In genomic region chr4:7179158-7179557, GRCh38 we compare ENCODE assay signal across 26 cellular contexts. TPM values are rescaled to one million over a fixed set of nuclear protein-coding genes. Genes with fewer than 3 reads are reported as not detected.
"Had no signal": no experiment of that assay in that cellular context is flagged by ENCODE, and none has a peak within 500 bp of the region (broad histone marks: within the 10 kb centered on the region; RNA-seq: fewer than 3 reads in every experiment).

No MANE protein-coding gene starts in this region.

- H3K4me1 ChIP-seq: colonic mucosa, esophagus muscularis mucosa, esophagus squamous epithelium, foreskin keratinocyte, gastrocnemius medialis, gastroesophageal sphincter, heart left ventricle, heart right ventricle had no signal

- H3K27me3 ChIP-seq: colonic mucosa, dorsolateral prefrontal cortex, esophagus muscularis mucosa, esophagus squamous epithelium, gastrocnemius medialis, gastroesophageal sphincter, heart left ventricle, heart right ventricle had no signal

- H3K4me3 ChIP-seq: colonic mucosa, coronary artery, dorsolateral prefrontal cortex, esophagus muscularis mucosa, esophagus squamous epithelium, gastroesophageal sphincter, heart left ventricle, heart right ventricle had no signal

- H3K27ac ChIP-seq: colonic mucosa, coronary artery, dorsolateral prefrontal cortex, epithelial cell of prostate, esophagus muscularis mucosa, esophagus squamous epithelium, foreskin keratinocyte, gastrocnemius medialis, gastroesophageal sphincter, heart left ventricle, heart right ventricle had no signal

- ATAC-seq: effector memory CD8-positive, alpha-beta T cell; esophagus mucosa; foreskin keratinocyte; gastrocnemius medialis; gastroesophageal sphincter; heart left ventricle; heart right ventricle had no signal

- H3K4me3 Mint-ChIP-seq: dendritic cell treated with granulocyte-macrophage colony-stimulating factor and Interleukin-4, amounts not matched to agents 40 ng/mL and 50 ng/mL, for 4 days; effector memory CD8-positive, alpha-beta T cell had no signal

- H3K9me3 ChIP-seq: colonic mucosa had no signal

- H3K36me3 ChIP-seq: colonic mucosa, esophagus muscularis mucosa, esophagus squamous epithelium, gastrocnemius medialis, gastroesophageal sphincter, heart left ventricle, heart right ventricle had no signal

- FAIRE-seq: colon, endometrium, endothelial cell of umbilical vein had no signal

- H3K27ac Mint-ChIP-seq: dendritic cell treated with granulocyte-macrophage colony-stimulating factor and Interleukin-4, amounts not matched to agents 40 ng/mL and 50 ng/mL, for 4 days; effector memory CD8-positive, alpha-beta T cell had no signal

- DNase-seq: colonic mucosa; cortex of kidney; dermis blood vessel endothelial cell; dorsolateral prefrontal cortex; effector CD4-positive, alpha-beta T cell; effector CD8-positive, alpha-beta T cell; effector memory CD4-positive, alpha-beta T cell; effector memory CD8-positive, alpha-beta T cell; erythroblast; esophagus squamous epithelium; foreskin fibroblast; foreskin keratinocyte; foreskin melanocyte; gastrocnemius medialis; head of caudate nucleus; heart left ventricle; heart right ventricle had no signal

RNA-seq across cellular contexts. Expression of gene SORCS2, which starts 13.2 kb away (rescaled TPM):
- total RNA-seq: endothelial cell of umbilical vein had no signal
- polyA plus RNA-seq: endothelial cell of umbilical vein had no signal
